In genomic region chr10:3853016-3853415, GRCh38 we compare ENCODE assay signal across 8 cellular contexts.
DNase-seq lines count a peak whose midpoint lies in the region; ATAC-seq, FAIRE-seq and TF ChIP-seq lines count a peak whose summit lies in the region.

No MANE protein-coding gene starts in this region.

- H3K27me3 Mint-ChIP-seq in dendritic cell treated with granulocyte-macrophage colony-stimulating factor and Interleukin-4, amounts not matched to agents 40 ng/mL and 50 ng/mL, for 4 days = no peaks in the 10 kb centered on the region

- H3K27ac Mint-ChIP-seq in dendritic cell treated with granulocyte-macrophage colony-stimulating factor and Interleukin-4, amounts not matched to agents 40 ng/mL and 50 ng/mL, for 4 days = peak overlapping the region; percentile 99

- 0 out of 3 replicates have a peak overlapping the region, but pooled peaks have one; percentile 9 for H3K4me3 ChIP-seq in A549
- H3K4me3 ChIP-seq in neutrophil (ENCODE audit: low read depth in 1 of 2, low read length in 1 of 2) = peak overlapping the region in 1 of 2 experiments; percentile 29

- TF ChIP-seq CTCF in A549 (IDR thresholded peaks at IDR 0.05) (no peak), neutrophil (IDR thresholded peaks at IDR 0.05) (no peak)

- no peaks in the 10 kb centered on the region for H3K9me3 ChIP-seq in A549
- no peaks in the 10 kb centered on the region for H3K9me3 ChIP-seq in neutrophil

- CTCF ChIA-PET in A549 (lab: Yijun Ruan, JAX) = interaction anchor here (1.1 to 3.1 kb wide), 7 partner anchors 11 to 914 kb away, joined by 3 to 12 read pairs (median 3); partner anchors contain the start of gene KLF6

- POLR2A ChIA-PET in A549 (lab: Yijun Ruan, JAX) = interaction anchor here (1.0 to 3.1 kb wide), 7 partner anchors 24 to 491 kb away, joined by 3 to 79 read pairs (median 10); partner anchors contain the start of gene KLF6

- FAIRE-seq in A549 (lab: Jason Lieb, UNC) = no peak

- H3K4me1 ChIP-seq in A549 (peaks cover 48% of the 10 kb centered on the region), neutrophil (ENCODE audit: control insufficient read depth in 1 of 2, insufficient read depth in 1 of 2, low read depth in 1 of 2, low read length in 1 of 2) (peaks cover 41 to 48% of the 10 kb centered on the region in 2 experiments)

- 87% methylated on average over 10 of the region's 10 CpGs for WGBS in A549 (ENCODE audit: missing lambda C conversion rate)

- H3K4me3 Mint-ChIP-seq in dendritic cell treated with granulocyte-macrophage colony-stimulating factor and Interleukin-4, amounts not matched to agents 40 ng/mL and 50 ng/mL, for 4 days = no peak overlapping the region

- peak overlapping the region; percentile 77 for H3K4me2 ChIP-seq in A549

- TF ChIP-seq RAD21 in A549 (conservative IDR thresholded peaks at IDR 0.05 in 1 of 2, IDR thresholded peaks at IDR 0.05 in 1 of 2) = no peak

- no peaks in the 10 kb centered on the region for H3K9me3 Mint-ChIP-seq in dendritic cell treated with granulocyte-macrophage colony-stimulating factor and Interleukin-4, amounts not matched to agents 40 ng/mL and 50 ng/mL, for 4 days

- H3K27me3 ChIP-seq in neutrophil = no peaks in the 10 kb centered on the region

- TF ChIP-seq POLR2A in A549 (IDR thresholded peaks at IDR 0.05; ENCODE audit: low read length) = no peak

- intact Hi-C loops in dendritic cell treated with granulocyte-macrophage colony-stimulating factor and Interleukin-4, amounts not matched to agents 40 ng/mL and 50 ng/mL, for 4 days (cut with micrococcal nuclease) = loop anchor here (2.0 kb wide), 1 partner anchor 14 kb away; no protein-coding TSS in a partner anchor

- peaks cover 55% of the 10 kb centered on the region for H3K4me1 Mint-ChIP-seq in dendritic cell treated with granulocyte-macrophage colony-stimulating factor and Interleukin-4, amounts not matched to agents 40 ng/mL and 50 ng/mL, for 4 days (ENCODE audit: low read depth)

- H3K36me3 Mint-ChIP-seq in dendritic cell treated with granulocyte-macrophage colony-stimulating factor and Interleukin-4, amounts not matched to agents 40 ng/mL and 50 ng/mL, for 4 days (ENCODE audit: low read depth) = peaks cover 5% of the 10 kb centered on the region

- H3K27ac ChIP-seq in A549 (peak overlapping the region; percentile 92 to 94), neutrophil (peak overlapping the region; percentile 98)

- ATAC-seq in A549 = no peak
- no peak for ATAC-seq in HG03039 (IDR thresholded peaks at IDR 0.05; ENCODE audit: unreplicated experiment)
- ATAC-seq in GM19395 (IDR thresholded peaks at IDR 0.05; ENCODE audit: unreplicated experiment) = no peak

- DNase-seq in A549 (ENCODE audit: low read depth in 1 of 2, low spot score in 1 of 2) (no peak), NCI-H146 treated with DMSO at 0.1 percent for 48 hours (lab: John Stamatoyannopoulos, UW; ENCODE audit: unreplicated experiment) (peak; percentile 61), NCI-H748 (lab: John Stamatoyannopoulos, UW; ENCODE audit: unreplicated experiment) (no peak), pons (ENCODE audit: low spot score) (no peak)

- H3K36me3 ChIP-seq in neutrophil = no peaks in the 10 kb centered on the region

- TF ChIP-seq EP300 in A549 (IDR thresholded peaks at IDR 0.05) = no peak

TF ChIP-seq in A549, 52 proteins besides CTCF, POLR2A, EP300 and RAD21:
- TF ChIP-seq CBX8 (IDR thresholded peaks at IDR 0.05) (no peak), FOSL2 (IDR thresholded peaks at IDR 0.05) (no peak), FOSL2 (CRISPR knock-in tag; IDR thresholded peaks at IDR 0.05) (no peak), NR3C1 (IDR thresholded peaks at IDR 0.05) (no peak), HOXA7 (CRISPR knock-in tag; IDR thresholded peaks at IDR 0.05) (no peak), SREBF2 (IDR thresholded peaks at IDR 0.05) (no peak), HOXB5 (CRISPR knock-in tag; IDR thresholded peaks at IDR 0.05) (no peak), KDM5A (IDR thresholded peaks at IDR 0.05) (no peak), SMC3 (IDR thresholded peaks at IDR 0.05) (no peak), RNF2 (IDR thresholded peaks at IDR 0.05; ENCODE audit: borderline replicate concordance, low read depth) (no peak)
- TF ChIP-seq, protein P1, sequence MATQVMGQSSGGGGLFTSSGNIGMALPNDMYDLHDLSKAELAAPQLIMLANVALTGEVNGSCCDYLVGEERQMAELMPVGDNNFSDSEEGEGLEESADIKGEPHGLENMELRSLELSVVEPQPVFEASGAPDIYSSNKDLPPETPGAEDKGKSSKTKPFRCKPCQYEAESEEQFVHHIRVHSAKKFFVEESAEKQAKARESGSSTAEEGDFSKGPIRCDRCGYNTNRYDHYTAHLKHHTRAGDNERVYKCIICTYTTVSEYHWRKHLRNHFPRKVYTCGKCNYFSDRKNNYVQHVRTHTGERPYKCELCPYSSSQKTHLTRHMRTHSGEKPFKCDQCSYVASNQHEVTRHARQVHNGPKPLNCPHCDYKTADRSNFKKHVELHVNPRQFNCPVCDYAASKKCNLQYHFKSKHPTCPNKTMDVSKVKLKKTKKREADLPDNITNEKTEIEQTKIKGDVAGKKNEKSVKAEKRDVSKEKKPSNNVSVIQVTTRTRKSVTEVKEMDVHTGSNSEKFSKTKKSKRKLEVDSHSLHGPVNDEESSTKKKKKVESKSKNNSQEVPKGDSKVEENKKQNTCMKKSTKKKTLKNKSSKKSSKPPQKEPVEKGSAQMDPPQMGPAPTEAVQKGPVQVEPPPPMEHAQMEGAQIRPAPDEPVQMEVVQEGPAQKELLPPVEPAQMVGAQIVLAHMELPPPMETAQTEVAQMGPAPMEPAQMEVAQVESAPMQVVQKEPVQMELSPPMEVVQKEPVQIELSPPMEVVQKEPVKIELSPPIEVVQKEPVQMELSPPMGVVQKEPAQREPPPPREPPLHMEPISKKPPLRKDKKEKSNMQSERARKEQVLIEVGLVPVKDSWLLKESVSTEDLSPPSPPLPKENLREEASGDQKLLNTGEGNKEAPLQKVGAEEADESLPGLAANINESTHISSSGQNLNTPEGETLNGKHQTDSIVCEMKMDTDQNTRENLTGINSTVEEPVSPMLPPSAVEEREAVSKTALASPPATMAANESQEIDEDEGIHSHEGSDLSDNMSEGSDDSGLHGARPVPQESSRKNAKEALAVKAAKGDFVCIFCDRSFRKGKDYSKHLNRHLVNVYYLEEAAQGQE (IDR thresholded peaks at IDR 0.05) = no peak
- TF ChIP-seq, protein P2, sequence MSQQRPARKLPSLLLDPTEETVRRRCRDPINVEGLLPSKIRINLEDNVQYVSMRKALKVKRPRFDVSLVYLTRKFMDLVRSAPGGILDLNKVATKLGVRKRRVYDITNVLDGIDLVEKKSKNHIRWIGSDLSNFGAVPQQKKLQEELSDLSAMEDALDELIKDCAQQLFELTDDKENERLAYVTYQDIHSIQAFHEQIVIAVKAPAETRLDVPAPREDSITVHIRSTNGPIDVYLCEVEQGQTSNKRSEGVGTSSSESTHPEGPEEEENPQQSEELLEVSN (IDR thresholded peaks at IDR 0.05; ENCODE audit: borderline replicate concordance, low read depth) = no peak
